8 cellular contexts compared by ENCODE assay signal in genomic region chr1:45303582-45304310, GRCh38. TPM values are rescaled to one million over a fixed set of nuclear protein-coding genes. Genes with fewer than 3 reads are reported as not detected.
A peak's percentile ranks its signal among the peaks of the same experiment; 100 is the strongest.
DNase-seq lines count a peak whose midpoint lies in the region; ATAC-seq and TF ChIP-seq lines count a peak whose summit lies in the region.

No MANE protein-coding gene starts in this region.

- no peaks in the 10 kb centered on the region for H3K27me3 ChIP-seq in kidney epithelial cell (ENCODE audit: control insufficient read depth, insufficient read depth, low read length)

- peak; percentile 74 for TF ChIP-seq CTCF in kidney epithelial cell (IDR thresholded peaks at IDR 0.05; ENCODE audit: insufficient read depth, low read length, poor library complexity, severe bottlenecking)

- H3K4me3 ChIP-seq in kidney epithelial cell (ENCODE audit: low read depth, low read length): peak overlapping the region; percentile 68

- ATAC-seq in GM19035 (IDR thresholded peaks at IDR 0.05; ENCODE audit: unreplicated experiment): peak; percentile 71
- peak; percentile 78 for ATAC-seq in HG03354 (IDR thresholded peaks at IDR 0.05; ENCODE audit: poor library complexity, severe bottlenecking, unreplicated experiment)

- H3K36me3 ChIP-seq in kidney epithelial cell (ENCODE audit: control insufficient read depth, insufficient read depth, low read length): no peaks in the 10 kb centered on the region

- DNase-seq in Ammon's horn (ENCODE audit: low spot score): peak; percentile 98
- peak; percentile 96 to 98 for DNase-seq in NCI-H446 (lab: John Stamatoyannopoulos, UW)
- peak; percentile 92 for DNase-seq in activated CD4-positive, CD25-positive, alpha-beta regulatory T cell treated with anti-CD3 and anti-CD28 coated beads, Interleukin-2, amount 50 U/mL, for 72 hours
- DNase-seq in cerebellum (ENCODE audit: low spot score): peak; percentile 100
- DNase-seq in kidney epithelial cell (ENCODE audit: low read depth): peak; percentile 82
- peak; percentile 99 for DNase-seq in stimulated activated CD4-positive, alpha-beta T cell treated with anti-CD3 and anti-CD28 coated beads, Interleukin-15, amount 100 ng/mL, for 24 hours

RNA-seq across cellular contexts. Expression of gene HPDL, which starts 22.9 kb away (rescaled TPM):
- total RNA-seq in cerebellum (1.3 TPM), kidney epithelial cell (0.58 and 3.1 TPM in 2 replicates)

RNA-seq across cellular contexts. Expression of gene TOE1, which starts 36.2 kb away (rescaled TPM):
- total RNA-seq in cerebellum (8.5 TPM), kidney epithelial cell (11.0 and 14.8 TPM in 2 replicates)

RNA-seq across cellular contexts. Expression of gene MUTYH, which starts 36.5 kb away (rescaled TPM):
- total RNA-seq in cerebellum: 18.4 TPM
- total RNA-seq in kidney epithelial cell: 33.3 and 34.9 TPM in 2 replicates

Comparison
In these comparisons a context has a peak if more than half of its experiments do, and no peak if none do; other contexts are left out.
1. Peak in every context shown above with its lines: DNase-seq, ATAC-seq and H3K4me3 ChIP-seq.